Comparison of ENCODE assay signal across 17 cellular contexts in genomic region chr3:107911337-107912000, GRCh38.
A peak's percentile ranks its signal among the peaks of the same experiment; 100 is the strongest.
DNase-seq lines count a peak whose midpoint lies in the region; ATAC-seq, FAIRE-seq and TF ChIP-seq lines count a peak whose summit lies in the region.
"Had no signal": no experiment of that assay in that cellular context is flagged by ENCODE, and none has a peak within 500 bp of the region (broad histone marks: within the 10 kb centered on the region; RNA-seq: fewer than 3 reads in every experiment).

No MANE protein-coding gene starts in this region.

- peaks cover 12% of the 10 kb centered on the region for H3K4me1 Mint-ChIP-seq in activated CD4-positive, alpha-beta T cell treated with anti-CD3 and anti-CD28 coated beads, Interleukin-2, amount 10 ng/mL, durations not matched to agents 24 days and 14 days

- H3K36me3 ChIP-seq in keratinocyte (ENCODE audit: control insufficient read depth in 2 of 2, extremely low read depth in 1 of 2, insufficient read depth in 2 of 2, low read length in 2 of 2) = no peaks in the 10 kb centered on the region
- H3K36me3 ChIP-seq: suprapubic skin had no signal

- H3K9me3 Mint-ChIP-seq in activated CD4-positive, alpha-beta T cell treated with anti-CD3 and anti-CD28 coated beads, Interleukin-2, amount 10 ng/mL, durations not matched to agents 24 days and 14 days = no peaks in the 10 kb centered on the region
- H3K9me3 Mint-ChIP-seq: naive B cell had no signal

- no peaks in the 10 kb centered on the region for H3K9me1 ChIP-seq in keratinocyte (ENCODE audit: control insufficient read depth, extremely low read depth, insufficient read depth, low read length)

- ATAC-seq in HG02852 (IDR thresholded peaks at IDR 0.05; ENCODE audit: unreplicated experiment) (peak; percentile 44), HG03159 (IDR thresholded peaks at IDR 0.05; ENCODE audit: unreplicated experiment) (no peak)
- ATAC-seq: SK-N-SH treated with all-trans-retinoic acid at 6 μM for 48 hours had no signal

- no peak overlapping the region for H3K9ac ChIP-seq in keratinocyte (ENCODE audit: control insufficient read depth, extremely low read depth, insufficient read depth, low read length)

- no peak overlapping the region for H3K27ac Mint-ChIP-seq in activated CD4-positive, alpha-beta T cell treated with anti-CD3 and anti-CD28 coated beads, Interleukin-2, amount 10 ng/mL, durations not matched to agents 24 days and 14 days
- H3K27ac Mint-ChIP-seq: progenitor cell of endocrine pancreas had no signal

- intact Hi-C loops in activated CD4-positive, alpha-beta T cell treated with anti-CD3 and anti-CD28 coated beads, Interleukin-2, amount 10 ng/mL, durations not matched to agents 24 days and 14 days (cut with micrococcal nuclease) = no loop called here

- H2AFZ ChIP-seq in keratinocyte (ENCODE audit: control insufficient read depth, low read length) = no peak overlapping the region

- H4K20me1 ChIP-seq in keratinocyte (ENCODE audit: control insufficient read depth, extremely low read depth, insufficient read depth, low read length) = no peaks in the 10 kb centered on the region

- DNase-seq in activated CD4-positive, alpha-beta T cell treated with anti-CD3 and anti-CD28 coated beads, Interleukin-2, amount 10 ng/mL, durations not matched to agents 24 days and 14 days = peak; percentile 52
- no peak for DNase-seq in activated CD4-positive, alpha-beta T cell treated with anti-CD3 and anti-CD28 coated beads, Interleukin-2, amount 50 U/mL, for 1 hour
- DNase-seq in RCC 7860 (ENCODE audit: low spot score) (peak; percentile 33), keratinocyte (ENCODE audit: low read depth, low spot score) (no peak), retina (no peak)
- no peak for DNase-seq in activated CD4-positive, alpha-beta T cell treated with anti-CD3 and anti-CD28 coated beads for 48 hours
- DNase-seq: activated gamma-delta T cell; C1 segment of cervical spinal cord; naive B cell; NCI-H2081 treated with DMSO at 0.1 percent for 48 hours; NK-92 treated with Interleukin-12 subunit alpha and Interleukin-12 subunit beta, amount 100 ng/mL, for 24 hours had no signal

- H3K27me3 ChIP-seq in keratinocyte (ENCODE audit: control insufficient read depth, extremely low read depth, insufficient read depth, low read length) = peaks cover 4% of the 10 kb centered on the region
- H3K27me3 ChIP-seq: suprapubic skin had no signal

- no peaks in the 10 kb centered on the region for H3K36me3 Mint-ChIP-seq in activated CD4-positive, alpha-beta T cell treated with anti-CD3 and anti-CD28 coated beads, Interleukin-2, amount 10 ng/mL, durations not matched to agents 24 days and 14 days (ENCODE audit: low read depth)
- H3K36me3 Mint-ChIP-seq: naive B cell had no signal

- dilution Hi-C loops in keratinocyte (cut with MboI; ENCODE audit: extremely low pct_ligation_motif_present, low sequenced_read_pairs) = no loop called here

- no peak overlapping the region for H3K4me3 ChIP-seq in keratinocyte (ENCODE audit: control insufficient read depth in 2 of 3, extremely low read depth in 1 of 3, insufficient read depth in 2 of 3, low read depth in 1 of 3, low read length in 3 of 3)
- H3K4me3 ChIP-seq: suprapubic skin had no signal

- TF ChIP-seq CTCF in keratinocyte (optimal IDR thresholded peaks at IDR 0.05 in 1 of 3, IDR thresholded peaks at IDR 0.05 in 1 of 3, conservative IDR thresholded peaks at IDR 0.05 in 1 of 3; ENCODE audit: extremely low read depth in 1 of 3, insufficient read depth in 2 of 3, low read length in 3 of 3) = peak in 2 of 3 experiments; percentile 23 to 71

- H3K4me3 Mint-ChIP-seq in activated CD4-positive, alpha-beta T cell treated with anti-CD3 and anti-CD28 coated beads, Interleukin-2, amount 10 ng/mL, durations not matched to agents 24 days and 14 days = no peak overlapping the region
- H3K4me3 Mint-ChIP-seq: naive B cell had no signal

- H3K27ac ChIP-seq in keratinocyte (ENCODE audit: control insufficient read depth, insufficient read depth, low read length) = no peak overlapping the region
- H3K27ac ChIP-seq: 22Rv1, suprapubic skin had no signal

- no peaks in the 10 kb centered on the region for H3K79me2 ChIP-seq in keratinocyte (ENCODE audit: control insufficient read depth, insufficient read depth, low read length)

- peaks cover 10% of the 10 kb centered on the region for H3K27me3 Mint-ChIP-seq in activated CD4-positive, alpha-beta T cell treated with anti-CD3 and anti-CD28 coated beads, Interleukin-2, amount 10 ng/mL, durations not matched to agents 24 days and 14 days
- H3K27me3 Mint-ChIP-seq: progenitor cell of endocrine pancreas had no signal

- no peak overlapping the region for H3K4me2 ChIP-seq in keratinocyte (ENCODE audit: control insufficient read depth, extremely low read depth, insufficient read depth, low read depth, low read length)

- FAIRE-seq in RCC 7860 (lab: Jason Lieb, UNC) (no peak), keratinocyte (lab: Jason Lieb, UNC) (peak; percentile 34)

- no peaks in the 10 kb centered on the region for H3K4me1 ChIP-seq in keratinocyte (ENCODE audit: control insufficient read depth, extremely low read depth, insufficient read depth, low read length)
- H3K4me1 ChIP-seq: suprapubic skin had no signal

- H3K9me3 ChIP-seq in keratinocyte (ENCODE audit: control insufficient read depth, low read depth, low read length) = no peaks in the 10 kb centered on the region
- H3K9me3 ChIP-seq: suprapubic skin had no signal

Comparison
In these comparisons a context has a peak if more than half of its experiments do, and no peak if none do; other contexts are left out.
1. DNase-seq: peak in activated CD4-positive, alpha-beta T cell treated with anti-CD3 and anti-CD28 coated beads, Interleukin-2, amount 10 ng/mL, durations not matched to agents 24 days and 14 days (single experiment) and RCC 7860 (single experiment); none in activated CD4-positive, alpha-beta T cell treated with anti-CD3 and anti-CD28 coated beads, Interleukin-2, amount 50 U/mL, for 1 hour (single experiment), keratinocyte (single experiment), retina (single experiment) and activated CD4-positive, alpha-beta T cell treated with anti-CD3 and anti-CD28 coated beads for 48 hours (single experiment).